Comparison of ENCODE assay signal across 12 cellular contexts in genomic region chr2:212912445-212913103, GRCh38.
A peak's percentile ranks its signal among the peaks of the same experiment; 100 is the strongest.
DNase-seq lines count a peak whose midpoint lies in the region; ATAC-seq, FAIRE-seq and TF ChIP-seq lines count a peak whose summit lies in the region.
"Had no signal": no experiment of that assay in that cellular context is flagged by ENCODE, and none has a peak within 500 bp of the region (broad histone marks: within the 10 kb centered on the region; RNA-seq: fewer than 3 reads in every experiment).

No MANE protein-coding gene starts in this region.

- H3K4me2 ChIP-seq in endothelial cell of umbilical vein (ENCODE audit: insufficient read depth, low read length), result peak overlapping the region; percentile 85

- peak overlapping the region in 1 of 3 experiments; percentile 41 for H3K4me3 ChIP-seq in endothelial cell of umbilical vein (replicated peaks in 1 of 3; ENCODE audit: insufficient read depth in 1 of 3, low read depth in 1 of 3, low read length in 3 of 3)
- H3K4me3 ChIP-seq: thyroid gland had no signal

- no peaks in the 10 kb centered on the region for H3K27me3 ChIP-seq in endothelial cell of umbilical vein (ENCODE audit: control insufficient read depth in 2 of 2, insufficient read depth in 2 of 2, low read length in 2 of 2)
- H3K27me3 ChIP-seq: thyroid gland had no signal

- H3K4me1 ChIP-seq in endothelial cell of umbilical vein (ENCODE audit: control insufficient read depth, extremely low read depth, insufficient read depth, low read length), result peaks cover 16% of the 10 kb centered on the region
- H3K4me1 ChIP-seq: thyroid gland had no signal

- FAIRE-seq in endothelial cell of umbilical vein (lab: Jason Lieb, UNC), result peak; percentile 69

- H4K20me1 ChIP-seq in endothelial cell of umbilical vein (replicated peaks; ENCODE audit: control insufficient read depth, extremely low read depth, insufficient read depth, low read length), result no peaks in the 10 kb centered on the region

- POLR2A ChIA-PET in endothelial cell of umbilical vein (lab: Charles Lee), result no interaction called here

- intact Hi-C loops in endothelial cell of umbilical vein (cut with micrococcal nuclease), result loop anchor here (1.0 kb wide), 2 partner anchors 68 to 240 kb away; no protein-coding TSS in a partner anchor

- TF ChIP-seq CTCF in C4-2B (conservative IDR thresholded peaks at IDR 0.05) (no peak), endothelial cell of umbilical vein (IDR thresholded peaks at IDR 0.05; ENCODE audit: extremely low read depth in 1 of 2, insufficient read depth in 1 of 2, low read depth in 1 of 2, low read length in 2 of 2) (no peak)

- peak overlapping the region; percentile 93 for H2AFZ ChIP-seq in endothelial cell of umbilical vein (ENCODE audit: low read depth, low read length)

- DNase-seq in NCI-H226 (peak; percentile 37), endothelial cell of umbilical vein (ENCODE audit: low read depth, low spot score) (peak; percentile 87), myocyte (ENCODE audit: low read depth) (peak; percentile 49), KG1 (lab: John Stamatoyannopoulos, UW) (no peak), NCI-H82 treated with DMSO at 0.1 percent for 48 hours (lab: John Stamatoyannopoulos, UW; ENCODE audit: unreplicated experiment) (no peak)
- DNase-seq in activated naive CD4-positive, alpha-beta T cell treated with anti-CD3 and anti-CD28 coated beads, Interleukin-2, amount 50 U/mL, for 16 hours, result no peak
- DNase-seq: activated naive CD4-positive, alpha-beta T cell; Caco-2; NCI-H1694 treated with DMSO at 0.1 percent for 48 hours; thyroid gland had no signal

- no peaks in the 10 kb centered on the region for H3K9me1 ChIP-seq in endothelial cell of umbilical vein (replicated peaks; ENCODE audit: control insufficient read depth, extremely low read depth, insufficient read depth, low read length)

- BruUV-seq in endothelial cell of umbilical vein (replicated peaks; lab: Mats Ljungman, UMichigan), result no TSS peak

- H3K36me3 ChIP-seq in endothelial cell of umbilical vein (ENCODE audit: control insufficient read depth in 2 of 2, extremely low read depth in 1 of 2, insufficient read depth in 2 of 2, low read length in 2 of 2), result no peaks in the 10 kb centered on the region
- H3K36me3 ChIP-seq: thyroid gland had no signal

- dilution Hi-C loops in endothelial cell of umbilical vein (cut with MboI; ENCODE audit: extremely low pct_ligation_motif_present, low sequenced_read_pairs), result no loop called here

- H3K79me2 ChIP-seq in endothelial cell of umbilical vein (ENCODE audit: control insufficient read depth, insufficient read depth, low read length), result no peaks in the 10 kb centered on the region

- ATAC-seq in HG02840 (IDR thresholded peaks at IDR 0.05; ENCODE audit: low FRiP score, unreplicated experiment), result no peak

- H3K27ac ChIP-seq in C4-2B, result peak overlapping the region; percentile 50; the same call in 1 of the 2 replicates
- H3K27ac ChIP-seq in endothelial cell of umbilical vein (ENCODE audit: insufficient read depth, low read depth, low read length), result peak overlapping the region; percentile 73
- H3K27ac ChIP-seq: thyroid gland had no signal

- CTCF ChIA-PET in endothelial cell of umbilical vein (lab: Charles Lee), result interaction anchor here (1.2 to 1.9 kb wide), 3 partner anchors 20 to 135 kb away, joined by 4 to 10 read pairs (median 6); no protein-coding TSS in a partner anchor

- peak overlapping the region; percentile 56 for H3K9ac ChIP-seq in endothelial cell of umbilical vein (replicated peaks; ENCODE audit: extremely low read depth, insufficient read depth, low read length)

- TF ChIP-seq POLR2A in endothelial cell of umbilical vein (IDR thresholded peaks at IDR 0.05; ENCODE audit: low read depth, low read length), result no peak

- H3K9me3 ChIP-seq in endothelial cell of umbilical vein (replicated peaks; ENCODE audit: control insufficient read depth, insufficient read depth, low read length), result no peaks in the 10 kb centered on the region
- H3K9me3 ChIP-seq: Caco-2, thyroid gland had no signal

TF ChIP-seq in endothelial cell of umbilical vein, 7 proteins besides CTCF, POLR2A, EP300 and RAD21:
- TF ChIP-seq EZH2 (IDR thresholded peaks at IDR 0.05; ENCODE audit: borderline replicate concordance, low read depth, low read length, severe bottlenecking) (no peak), MAX (IDR thresholded peaks at IDR 0.05; ENCODE audit: insufficient read depth, insufficient read length) (no peak), FOS (IDR thresholded peaks at IDR 0.05; ENCODE audit: borderline replicate concordance, insufficient read depth, low read length) (peak; percentile 72), POLR2AphosphoS5 (IDR thresholded peaks at IDR 0.05; ENCODE audit: insufficient read depth, low read depth, low read length) (no peak), JUN (IDR thresholded peaks at IDR 0.05; ENCODE audit: borderline replicate concordance, insufficient read depth, insufficient read length, low read depth) (peak; percentile 29)

Comparison
In these comparisons a context has a peak if more than half of its experiments do, and no peak if none do; other contexts are left out.
1. DNase-seq: peak in NCI-H226 (single experiment), endothelial cell of umbilical vein (single experiment) and myocyte (single experiment); none in KG1 (single experiment), activated naive CD4-positive, alpha-beta T cell treated with anti-CD3 and anti-CD28 coated beads, Interleukin-2, amount 50 U/mL, for 16 hours (single experiment) and NCI-H82 treated with DMSO at 0.1 percent for 48 hours (single experiment).